In genomic region chr7:2761801-2762497, GRCh38 we compare ENCODE assay signal across 13 cellular contexts.
DNase-seq lines count a peak whose midpoint lies in the region; ATAC-seq, FAIRE-seq and TF ChIP-seq lines count a peak whose summit lies in the region.
"Had no signal": no experiment of that assay in that cellular context is flagged by ENCODE, and none has a peak within 500 bp of the region (broad histone marks: within the 10 kb centered on the region; RNA-seq: fewer than 3 reads in every experiment).

No MANE protein-coding gene starts in this region.

- H3K4me1 ChIP-seq in GM23338 (ENCODE audit: insufficient read depth) (peaks cover 14% of the 10 kb centered on the region), astrocyte (ENCODE audit: insufficient read depth, low read length) (peaks cover 42% of the 10 kb centered on the region), lung (ENCODE audit: control insufficient read depth in 2 of 2, insufficient read depth in 2 of 2, low read length in 2 of 2) (peaks cover 3 to 19% of the 10 kb centered on the region in 2 donors), spleen (peaks cover 45 to 74% (median 63%) of the 10 kb centered on the region in 6 donors)

- no peaks in the 10 kb centered on the region for H3K9me3 Mint-ChIP-seq in GM23338
- peaks cover 3% of the 10 kb centered on the region for H3K9me3 Mint-ChIP-seq in astrocyte (ENCODE audit: unreplicated experiment)
- H3K9me3 Mint-ChIP-seq: activated naive CD8-positive, alpha-beta T cell treated with anti-CD3 and anti-CD28 coated beads, Interleukin-2, amount 10 ng/mL, durations not matched to agents 7 days and 5 days; CD4-positive, CD25-positive, alpha-beta regulatory T cell; memory B cell had no signal

- H3K4me2 ChIP-seq in GM23338 (no peak overlapping the region), astrocyte (ENCODE audit: low read length) (no peak overlapping the region)

- H3K36me3 Mint-ChIP-seq in GM23338 (ENCODE audit: low read depth) (peaks cover 20% of the 10 kb centered on the region), astrocyte (ENCODE audit: low read depth, unreplicated experiment) (peaks cover 21% of the 10 kb centered on the region)
- H3K36me3 Mint-ChIP-seq: activated naive CD8-positive, alpha-beta T cell treated with anti-CD3 and anti-CD28 coated beads, Interleukin-2, amount 10 ng/mL, durations not matched to agents 7 days and 5 days had no signal

- no peaks in the 10 kb centered on the region for H3K9me2 ChIP-seq in GM23338 (ENCODE audit: insufficient read depth)

- no peak for TF ChIP-seq POLR2A in spleen (IDR thresholded peaks at IDR 0.05)

- ATAC-seq in GM23338 = no peak
- no peak for ATAC-seq in lung (ENCODE audit: insufficient read depth, low FRiP score)

- H3K4me3 Mint-ChIP-seq in GM23338 (no peak overlapping the region), astrocyte (ENCODE audit: unreplicated experiment) (peak overlapping the region; percentile 37)
- H3K4me3 Mint-ChIP-seq: activated naive CD8-positive, alpha-beta T cell treated with anti-CD3 and anti-CD28 coated beads, Interleukin-2, amount 10 ng/mL, durations not matched to agents 7 days and 5 days; CD4-positive, CD25-positive, alpha-beta regulatory T cell; memory B cell had no signal

- H3K79me2 ChIP-seq in GM23338 (replicated peaks; ENCODE audit: insufficient read depth) (peaks cover 74% of the 10 kb centered on the region), astrocyte (ENCODE audit: insufficient read depth, low read length) (peaks cover 29% of the 10 kb centered on the region)

- WGBS in lung, 2 donors = 91 to 94% methylated on average over 29 of the region's 29 CpGs
- WGBS in spleen, 5 donors = 91 to 93% (median 92%) methylated on average over 28 to 29 of the region's 29 CpGs

- H3K27ac Mint-ChIP-seq in GM23338 (peak overlapping the region; percentile 64; the same call in 1 of the 2 replicates), astrocyte (ENCODE audit: unreplicated experiment) (peak overlapping the region; percentile 79)
- H3K27ac Mint-ChIP-seq: activated naive CD8-positive, alpha-beta T cell treated with anti-CD3 and anti-CD28 coated beads, Interleukin-2, amount 10 ng/mL, durations not matched to agents 7 days and 5 days; CD4-positive, CD25-positive, alpha-beta regulatory T cell; memory B cell had no signal

- H4K20me1 ChIP-seq in GM23338 (replicated peaks; ENCODE audit: insufficient read depth) (peaks cover 22% of the 10 kb centered on the region; the same call in 1 of the 2 replicates), astrocyte (ENCODE audit: insufficient read depth, low read length) (peaks cover 3% of the 10 kb centered on the region)

- no peak overlapping the region for H3K4me3 ChIP-seq in GM23338
- H3K4me3 ChIP-seq in astrocyte (ENCODE audit: insufficient read depth, low read depth, low read length) = no peak overlapping the region
- H3K4me3 ChIP-seq in lung = no peak overlapping the region
- no peak overlapping the region for H3K4me3 ChIP-seq in spleen

- DNase-seq in GM23338 (ENCODE audit: low spot score) = no peak
- no peak for DNase-seq in astrocyte (ENCODE audit: low read depth)
- DNase-seq in lung (ENCODE audit: low spot score) = no peak
- no peak for DNase-seq in spleen
- no peak for DNase-seq in NCI-H1092 (lab: John Stamatoyannopoulos, UW)
- no peak for DNase-seq in SKM-1 treated with dmso at 0.1 percent for 144 hours (lab: John Stamatoyannopoulos, UW; ENCODE audit: unreplicated experiment)
- no peak for DNase-seq in NCI-H446 treated with DMSO at 0.1 percent for 48 hours (lab: John Stamatoyannopoulos, UW)
- no peak for DNase-seq in iPS-NIHi7 (ENCODE audit: extremely low spot score)
- DNase-seq: activated naive CD8-positive, alpha-beta T cell treated with anti-CD3 and anti-CD28 coated beads, Interleukin-2, amount 10 ng/mL, durations not matched to agents 7 days and 5 days; CD4-positive, CD25-positive, alpha-beta regulatory T cell; NCI-H226 had no signal

- no peaks in the 10 kb centered on the region for H3F3A ChIP-seq in GM23338 (replicated peaks; ENCODE audit: low read depth)

- peak overlapping the region; percentile 51 for H3K9ac ChIP-seq in astrocyte (ENCODE audit: low read length)

- no peak for FAIRE-seq in astrocyte (lab: Jason Lieb, UNC)

- H3K4me1 Mint-ChIP-seq in GM23338 (peaks cover 46% of the 10 kb centered on the region), astrocyte (ENCODE audit: low read depth, unreplicated experiment) (peaks cover 51% of the 10 kb centered on the region)

- H3K36me3 ChIP-seq in GM23338 (ENCODE audit: insufficient read depth) = no peaks in the 10 kb centered on the region
- H3K36me3 ChIP-seq in astrocyte (ENCODE audit: insufficient read depth, low read length) = no peaks in the 10 kb centered on the region
- H3K36me3 ChIP-seq in lung (ENCODE audit: control insufficient read depth in 2 of 2, insufficient read depth in 2 of 2, low read length in 2 of 2) = peaks cover 0 to 2% of the 10 kb centered on the region in 2 donors
- H3K36me3 ChIP-seq in spleen = peaks cover 0 to 28% (median 0%) of the 10 kb centered on the region in 6 donors

- H2AFZ ChIP-seq in GM23338 (no peak overlapping the region), astrocyte (ENCODE audit: low read depth, low read length) (no peak overlapping the region)

- TF ChIP-seq CTCF in GM23338 (conservative IDR thresholded peaks at IDR 0.05; ENCODE audit: low read depth in 2 of 2) (no peak), astrocyte (IDR thresholded peaks at IDR 0.05; ENCODE audit: insufficient read depth, low read depth, low read length) (no peak), lung (IDR thresholded peaks at IDR 0.05; ENCODE audit: control extremely low read depth, extremely low read depth) (no peak), spleen (IDR thresholded peaks at IDR 0.05 in 8 of 11, conservative IDR thresholded peaks at IDR 0.05 in 3 of 11) (no peak)

- no peaks in the 10 kb centered on the region for H3K27me3 ChIP-seq in GM23338 (ENCODE audit: insufficient read depth)
- no peaks in the 10 kb centered on the region for H3K27me3 ChIP-seq in astrocyte (ENCODE audit: insufficient read depth, low read length)
- H3K27me3 ChIP-seq in lung (ENCODE audit: control insufficient read depth, insufficient read depth) = no peaks in the 10 kb centered on the region
- H3K27me3 ChIP-seq in spleen (replicated peaks in 1 of 7) = no peaks in the 10 kb centered on the region

- H3K27me3 Mint-ChIP-seq in GM23338 (ENCODE audit: insufficient read depth, low read depth, poor library complexity) (peaks cover 13% of the 10 kb centered on the region), astrocyte (ENCODE audit: low read depth, unreplicated experiment) (no peaks in the 10 kb centered on the region)
- H3K27me3 Mint-ChIP-seq: activated naive CD8-positive, alpha-beta T cell treated with anti-CD3 and anti-CD28 coated beads, Interleukin-2, amount 10 ng/mL, durations not matched to agents 7 days and 5 days; CD4-positive, CD25-positive, alpha-beta regulatory T cell; memory B cell had no signal

- no peaks in the 10 kb centered on the region for H3K9me3 ChIP-seq in astrocyte (ENCODE audit: insufficient read depth, low read depth, low read length)
- no peaks in the 10 kb centered on the region for H3K9me3 ChIP-seq in lung (ENCODE audit: control insufficient read depth in 2 of 2, insufficient read depth in 1 of 2, low read length in 1 of 2)
- H3K9me3 ChIP-seq in spleen = no peaks in the 10 kb centered on the region

- intact Hi-C loops in spleen (cut with DNase I; ENCODE audit: low total_unique reads) = no loop called here

- peak overlapping the region; percentile 76; the same call in 1 of the 2 replicates for H3K27ac ChIP-seq in GM23338 (ENCODE audit: low read depth)
- no peak overlapping the region for H3K27ac ChIP-seq in astrocyte (ENCODE audit: low read depth, low read length)
- H3K27ac ChIP-seq in lung (ENCODE audit: low read depth in 1 of 2, low read length in 1 of 2) = peak overlapping the region; percentile 75 to 91
- peak overlapping the region; percentile 70 to 89 (median 83) for H3K27ac ChIP-seq in spleen
- H3K27ac ChIP-seq: HL-60 had no signal

TF ChIP-seq in GM23338, 12 proteins besides CTCF, POLR2A, EP300 and RAD21:
- TF ChIP-seq ZNF331 (CRISPR knock-in tag; IDR thresholded peaks at IDR 0.05; ENCODE audit: low read depth) (no peak), EZH2 (IDR thresholded peaks at IDR 0.05; ENCODE audit: low read depth, unreplicated experiment) (no peak), JUNB (IDR thresholded peaks at IDR 0.05; ENCODE audit: unreplicated experiment) (no peak), ZNF114 (CRISPR knock-in tag; IDR thresholded peaks at IDR 0.05) (no peak), NANOG (IDR thresholded peaks at IDR 0.05; ENCODE audit: borderline replicate concordance) (no peak), REST (IDR thresholded peaks at IDR 0.05; ENCODE audit: unreplicated experiment) (no peak)
